Comparison of ENCODE assay signal across 4 cellular contexts in the genomic region with DNA sequence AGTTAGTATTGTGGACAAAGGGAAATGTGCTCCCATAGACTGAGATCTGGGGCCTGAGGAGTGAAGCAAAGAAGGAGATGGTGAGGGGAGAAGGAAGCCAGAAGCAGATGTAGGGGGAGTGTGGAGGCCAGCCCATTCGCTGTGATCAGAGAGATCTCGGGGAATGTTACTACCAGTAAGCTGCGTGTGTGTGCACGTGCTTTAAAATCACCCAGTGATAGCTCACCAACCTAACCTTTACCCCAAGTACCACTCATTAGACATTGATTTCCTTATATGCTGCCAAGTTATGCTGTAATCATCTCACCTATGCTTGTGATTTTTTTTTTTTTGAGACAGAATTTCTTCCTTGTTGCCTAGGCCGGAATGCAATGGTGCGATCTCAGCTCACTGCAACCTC.
"Had no signal": no experiment of that assay in that cellular context is flagged by ENCODE, and none has a peak within 500 bp of the region (broad histone marks: within the 10 kb centered on the region; RNA-seq: fewer than 3 reads in every experiment).

No MANE protein-coding gene starts in this region.

- H3K9me3 Mint-ChIP-seq: H9 had no signal

- H3K4me3 Mint-ChIP-seq: H9 had no signal

- DNase-seq: GM23248, H9, HCEC 1CT, IMR-90 had no signal

- H3K27ac Mint-ChIP-seq: H9 had no signal

- H3K27ac ChIP-seq: GM23248 had no signal

- H3K4me3 ChIP-seq: GM23248 had no signal
